Comparison of ENCODE assay signal across 8 cellular contexts in genomic region chr22:29412772-29413171, GRCh38. TPM values are rescaled to one million over a fixed set of nuclear protein-coding genes. Genes with fewer than 3 reads are reported as not detected.
DNase-seq lines count a peak whose midpoint lies in the region; ATAC-seq and TF ChIP-seq lines count a peak whose summit lies in the region.
"Not testable (repeated sequence)": the region's sequence is repeated elsewhere in the genome, so short reads cannot be mapped to it uniquely, and the experiment has no call there.

No MANE protein-coding gene starts in this region.

- not testable (repeated sequence) for H3K9me3 ChIP-seq in OCI-LY3 (ENCODE audit: insufficient read depth, low read length); heart right ventricle; transverse colon

- H3K4me3 ChIP-seq in OCI-LY3 (ENCODE audit: low read length); cardiac fibroblast (replicated peaks in 1 of 2; ENCODE audit: low read depth in 2 of 2, low read length in 2 of 2); heart right ventricle; transverse colon: not testable (repeated sequence)

- not testable (repeated sequence) for H3K36me3 ChIP-seq in OCI-LY3 (replicated peaks; ENCODE audit: low read depth, low read length); heart right ventricle; transverse colon

- TF ChIP-seq CTCF in Calu3 (IDR thresholded peaks at IDR 0.05; ENCODE audit: unreplicated experiment) (peak; percentile 47), HFFc6 (IDR thresholded peaks at IDR 0.05) (peak; percentile 76), OCI-LY3 (IDR thresholded peaks at IDR 0.05; ENCODE audit: low read depth, low read length) (peak; percentile 58), cardiac fibroblast (IDR thresholded peaks at IDR 0.05; ENCODE audit: low read depth, low read length) (peak; percentile 42), heart right ventricle (IDR thresholded peaks at IDR 0.05) (peak; percentile 23 to 56 (median 46)), transverse colon (IDR thresholded peaks at IDR 0.05) (peak; percentile 18 to 46 (median 42))

- not testable (repeated sequence) for H3K4me3 Mint-ChIP-seq in Calu3 (ENCODE audit: low read depth, unreplicated experiment); HFFc6; natural killer cell treated with Interleukin-12 subunit alpha and Interleukin-12 subunit beta and Interleukin-15 and Interleukin-18, amount 100 ng/mL, for 72 hours

- CTCF ChIA-PET in Calu3 (lab: Charles Lee) = not testable (repeated sequence)

- not testable (repeated sequence) for H3K79me2 ChIP-seq in OCI-LY3 (ENCODE audit: low read length)

- not testable (repeated sequence) for H3K27me3 ChIP-seq in OCI-LY3 (ENCODE audit: low read depth, low read length); heart right ventricle; transverse colon

- 16 to 24% methylated on average over 4 of the region's 4 CpGs for WGBS in heart right ventricle, 2 donors
- WGBS in transverse colon (ENCODE audit: low coverage in 1 of 2), 2 donors = 21% methylated on average over 1 of the region's 4 CpGs; no CpG with 5 or more reads in 1 of the 2 donors

- H3K4me2 ChIP-seq in OCI-LY3 (ENCODE audit: low read length) = not testable (repeated sequence)

- DNase-seq in Calu3; HFFc6; heart right ventricle; natural killer cell treated with Interleukin-12 subunit alpha and Interleukin-12 subunit beta and Interleukin-15 and Interleukin-18, amount 100 ng/mL, for 72 hours (ENCODE audit: low spot score); transverse colon: not testable (repeated sequence)
- DNase-seq in activated CD4-positive, alpha-beta T cell treated with anti-CD3 and anti-CD28 coated beads, Interleukin-2, amount 50 U/mL, for 48 hours = peak; percentile 29 to 34
- DNase-seq in cardiac fibroblast (ENCODE audit: low read depth in 2 of 2) = peak in 1 of 2 donors; percentile 7

- H3K9ac ChIP-seq in OCI-LY3 (ENCODE audit: low read length) = not testable (repeated sequence)

- intact Hi-C loops in Calu3 (cut with micrococcal nuclease; ENCODE audit: unreplicated experiment); heart right ventricle (cut with DNase I); transverse colon (cut with DNase I; ENCODE audit: low total_unique reads): not testable (repeated sequence)

- H3K27me3 Mint-ChIP-seq in Calu3 (ENCODE audit: unreplicated experiment) = peaks cover 15% of the 10 kb centered on the region
- H3K27me3 Mint-ChIP-seq in HFFc6 (ENCODE audit: insufficient read depth) = peaks cover 20% of the 10 kb centered on the region
- not testable (repeated sequence) for H3K27me3 Mint-ChIP-seq in natural killer cell treated with Interleukin-12 subunit alpha and Interleukin-12 subunit beta and Interleukin-15 and Interleukin-18, amount 100 ng/mL, for 72 hours

- in situ Hi-C loops in transverse colon (cut with MboI; ENCODE audit: low pct_ligation_motif_present in 1 of 4, low pct_unique_long_range_greater_than_20kb in 1 of 4, low sequenced_read_pairs in 3 of 4) = not testable (repeated sequence)

- peaks cover 20% of the 10 kb centered on the region for H3K4me1 Mint-ChIP-seq in Calu3 (ENCODE audit: low read depth, unreplicated experiment)
- H3K4me1 Mint-ChIP-seq in HFFc6 (ENCODE audit: low read depth) = peaks cover 11% of the 10 kb centered on the region
- peaks cover 12 to 15% of the 10 kb centered on the region in 2 donors for H3K4me1 Mint-ChIP-seq in natural killer cell treated with Interleukin-12 subunit alpha and Interleukin-12 subunit beta and Interleukin-15 and Interleukin-18, amount 100 ng/mL, for 72 hours (ENCODE audit: low read depth in 2 of 2)

- H3K9me3 Mint-ChIP-seq in Calu3 (ENCODE audit: low read depth, unreplicated experiment); HFFc6; natural killer cell treated with Interleukin-12 subunit alpha and Interleukin-12 subunit beta and Interleukin-15 and Interleukin-18, amount 100 ng/mL, for 72 hours: not testable (repeated sequence)

- H4K20me1 ChIP-seq in OCI-LY3 (ENCODE audit: insufficient read depth, low read length) = not testable (repeated sequence)

- not testable (repeated sequence) for H3K27ac Mint-ChIP-seq in Calu3 (ENCODE audit: unreplicated experiment); HFFc6; natural killer cell treated with Interleukin-12 subunit alpha and Interleukin-12 subunit beta and Interleukin-15 and Interleukin-18, amount 100 ng/mL, for 72 hours

- BruUV-seq in Calu3 (replicated peaks; lab: Mats Ljungman, UMichigan) = not testable (repeated sequence)

- TF ChIP-seq EP300 in transverse colon (IDR thresholded peaks at IDR 0.05; ENCODE audit: low read depth) = not testable (repeated sequence)

- not testable (repeated sequence) for TF ChIP-seq POLR2A in transverse colon (IDR thresholded peaks at IDR 0.05)

- H3K36me3 Mint-ChIP-seq in Calu3 (ENCODE audit: insufficient read depth, unreplicated experiment) = peaks cover 12% of the 10 kb centered on the region
- not testable (repeated sequence) for H3K36me3 Mint-ChIP-seq in HFFc6 (ENCODE audit: low read depth); natural killer cell treated with Interleukin-12 subunit alpha and Interleukin-12 subunit beta and Interleukin-15 and Interleukin-18, amount 100 ng/mL, for 72 hours

- peak in 6 of 8 donors; percentile 50 to 74 (median 64) for ATAC-seq in heart right ventricle
- peak; percentile 66 to 76 for ATAC-seq in natural killer cell treated with Interleukin-12 subunit alpha and Interleukin-12 subunit beta and Interleukin-15 and Interleukin-18, amount 100 ng/mL, for 72 hours

- H3K27ac ChIP-seq in OCI-LY3 (ENCODE audit: low read length); heart right ventricle; transverse colon: not testable (repeated sequence)

- peaks cover 41% of the 10 kb centered on the region for H3K4me1 ChIP-seq in OCI-LY3 (ENCODE audit: low read length)
- H3K4me1 ChIP-seq in heart right ventricle = peaks cover 0 to 12% (median 3%) of the 10 kb centered on the region in 9 donors
- peaks cover 0 to 16% (median 2%) of the 10 kb centered on the region in 4 donors for H3K4me1 ChIP-seq in transverse colon

- H2AFZ ChIP-seq in OCI-LY3 (ENCODE audit: low read depth, low read length) = not testable (repeated sequence)

RNA-seq across cellular contexts. Expression of gene AP1B1, which starts 24.4 kb away (rescaled TPM):
- 88.9 and 92.7 TPM in 2 replicates for total RNA-seq in Calu3 (2022)
- 100 to 1,000 TPM in 1 of 6 experiments, 10 to 100 TPM in 5; 89.1 to 101 (median 89.9) TPM for total RNA-seq in HFFc6 (2021; fragmentation: NEBNext Ultra II Directional; extraction: Animal tissue kit (Norgen Biotek cat#: 25700))
- total RNA-seq in heart right ventricle = 10 to 100 TPM; 25.8 to 51.5 (median 29.6) TPM
- polyA plus RNA-seq in heart right ventricle = 10 to 100 TPM; 18.4 to 29.1 TPM
- total RNA-seq in natural killer cell treated with Interleukin-12 subunit alpha and Interleukin-12 subunit beta and Interleukin-15 and Interleukin-18, amount 100 ng/mL, for 72 hours = 100 to 1,000 TPM in 1 of 2 donors, 10 to 100 TPM in 1; 95.7 to 106 TPM
- total RNA-seq in transverse colon = 100 to 1,000 TPM in 2 of 4 donors, 10 to 100 TPM in 2; 45.6 to 107 (median 92.4) TPM

RNA-seq across cellular contexts. Expression of gene RFPL1, which starts 25.6 kb away (rescaled TPM):
- not detected in 2 replicates for total RNA-seq in Calu3 (2022)
- not detected for total RNA-seq in HFFc6 (2021; fragmentation: NEBNext Ultra II Directional; extraction: Animal tissue kit (Norgen Biotek cat#: 25700))
- not detected for total RNA-seq in heart right ventricle
- not detected for polyA plus RNA-seq in heart right ventricle
- total RNA-seq in natural killer cell treated with Interleukin-12 subunit alpha and Interleukin-12 subunit beta and Interleukin-15 and Interleukin-18, amount 100 ng/mL, for 72 hours = not detected
- total RNA-seq in transverse colon = not detected
